ENCODE assay signal across 10 cellular contexts in genomic region chr7:5630670-5631069, GRCh38. TPM values are rescaled to one million over a fixed set of nuclear protein-coding genes. Genes with fewer than 3 reads are reported as not detected.
DNase-seq lines count a peak whose midpoint lies in the region; ATAC-seq lines count a peak whose summit lies in the region.
"Had no signal": no experiment of that assay in that cellular context is flagged by ENCODE, and none has a peak within 500 bp of the region (broad histone marks: within the 10 kb centered on the region; RNA-seq: fewer than 3 reads in every experiment).

No MANE protein-coding gene starts in this region.

- H3K4me3 Mint-ChIP-seq in activated T-helper 17 cell treated with anti-CD3 and anti-CD28 coated beads, Interleukin-2, amount 50 U/mL, for 72 hours = peak overlapping the region; percentile 34
- peak overlapping the region; percentile 21 to 77 (median 69) for H3K4me3 Mint-ChIP-seq in immature natural killer cell
- H3K4me3 Mint-ChIP-seq: memory B cell; stimulated activated naive B cell treated with anti-CD40 and anti-IgM and Interleukin-4, amounts not matched to agents 10 μg/mL and 1 μg/mL and 100 μg/mL, for 72 hours had no signal

- no peaks in the 10 kb centered on the region for H3K9me3 Mint-ChIP-seq in activated T-helper 17 cell treated with anti-CD3 and anti-CD28 coated beads, Interleukin-2, amount 50 U/mL, for 72 hours
- H3K9me3 Mint-ChIP-seq in immature natural killer cell = no peaks in the 10 kb centered on the region
- H3K9me3 Mint-ChIP-seq: memory B cell; stimulated activated naive B cell treated with anti-CD40 and anti-IgM and Interleukin-4, amounts not matched to agents 10 μg/mL and 1 μg/mL and 100 μg/mL, for 72 hours had no signal

- no peaks in the 10 kb centered on the region for H3K27me3 Mint-ChIP-seq in activated T-helper 17 cell treated with anti-CD3 and anti-CD28 coated beads, Interleukin-2, amount 50 U/mL, for 72 hours
- H3K27me3 Mint-ChIP-seq in immature natural killer cell (ENCODE audit: low read depth in 3 of 3) = peaks cover 2 to 8% (median 3%) of the 10 kb centered on the region in 3 donors
- H3K27me3 Mint-ChIP-seq: memory B cell; stimulated activated naive B cell treated with anti-CD40 and anti-IgM and Interleukin-4, amounts not matched to agents 10 μg/mL and 1 μg/mL and 100 μg/mL, for 72 hours had no signal

- ATAC-seq in activated T-helper 17 cell treated with anti-CD3 and anti-CD28 coated beads, Interleukin-2, amount 50 U/mL, for 72 hours (replicated peaks) = peak; percentile 96
- no peak for ATAC-seq in HG02870 (IDR thresholded peaks at IDR 0.05; ENCODE audit: unreplicated experiment)
- ATAC-seq: stimulated activated naive B cell treated with anti-CD40 and anti-IgM and Interleukin-4, amounts not matched to agents 10 μg/mL and 1 μg/mL and 100 μg/mL, for 72 hours had no signal

- H3K27ac Mint-ChIP-seq in activated T-helper 17 cell treated with anti-CD3 and anti-CD28 coated beads, Interleukin-2, amount 50 U/mL, for 72 hours = peak overlapping the region; percentile 80
- H3K27ac Mint-ChIP-seq in immature natural killer cell = peak overlapping the region in 5 of 6 donors; percentile 56 to 80 (median 64)
- H3K27ac Mint-ChIP-seq: stimulated activated naive B cell treated with anti-CD40 and anti-IgM and Interleukin-4, amounts not matched to agents 10 μg/mL and 1 μg/mL and 100 μg/mL, for 72 hours had no signal

- peaks cover 74% of the 10 kb centered on the region for H3K36me3 Mint-ChIP-seq in activated T-helper 17 cell treated with anti-CD3 and anti-CD28 coated beads, Interleukin-2, amount 50 U/mL, for 72 hours (ENCODE audit: low read depth)
- peaks cover 8 to 18% (median 18%) of the 10 kb centered on the region in 3 donors for H3K36me3 Mint-ChIP-seq in immature natural killer cell

- H3K4me1 Mint-ChIP-seq in activated T-helper 17 cell treated with anti-CD3 and anti-CD28 coated beads, Interleukin-2, amount 50 U/mL, for 72 hours = peaks cover 13% of the 10 kb centered on the region
- H3K4me1 Mint-ChIP-seq in immature natural killer cell = peaks cover 35 to 36% of the 10 kb centered on the region in 2 donors

- DNase-seq in T follicular helper cell (ENCODE audit: low read depth) = peak; percentile 7
- peak; percentile 60 to 72 (median 61) for DNase-seq in immature natural killer cell
- peak; percentile 32 for DNase-seq in stimulated activated CD8-positive, alpha-beta memory T cell treated with anti-CD3 and anti-CD28 coated beads, Interleukin-7, amount 100 ng/mL, for 24 hours (ENCODE audit: low read depth)
- no peak for DNase-seq in GF-D8 (lab: John Stamatoyannopoulos, UW)
- no peak for DNase-seq in GDM1 (lab: John Stamatoyannopoulos, UW)
- DNase-seq: NCI-H1417; stimulated activated naive B cell treated with anti-CD40 and anti-IgM and Interleukin-4, amounts not matched to agents 10 μg/mL and 1 μg/mL and 100 μg/mL, for 72 hours had no signal

RNA-seq across cellular contexts. Expression of gene FSCN1, which starts 38.1 kb away (rescaled TPM):
- total RNA-seq in activated T-helper 17 cell treated with anti-CD3 and anti-CD28 coated beads, Interleukin-2, amount 50 U/mL, for 72 hours = 10 to 100 TPM in 1 of 2 donors, 1 to 10 TPM in 1; 9.4 to 30.2 TPM
- under 1 TPM in 1 of 3 donors, not detected in 2; 0.22 TPM for polyA plus RNA-seq in immature natural killer cell

Comparison
In these comparisons a context has a peak if more than half of its experiments do, and no peak if none do; other contexts are left out.
1. DNase-seq: peak in T follicular helper cell (single experiment), immature natural killer cell (3 of 3) and stimulated activated CD8-positive, alpha-beta memory T cell treated with anti-CD3 and anti-CD28 coated beads, Interleukin-7, amount 100 ng/mL, for 24 hours (single experiment); none in GF-D8 (single experiment) and GDM1 (single experiment).